ENCODE assay signal across 8 cellular contexts in the genomic region with DNA sequence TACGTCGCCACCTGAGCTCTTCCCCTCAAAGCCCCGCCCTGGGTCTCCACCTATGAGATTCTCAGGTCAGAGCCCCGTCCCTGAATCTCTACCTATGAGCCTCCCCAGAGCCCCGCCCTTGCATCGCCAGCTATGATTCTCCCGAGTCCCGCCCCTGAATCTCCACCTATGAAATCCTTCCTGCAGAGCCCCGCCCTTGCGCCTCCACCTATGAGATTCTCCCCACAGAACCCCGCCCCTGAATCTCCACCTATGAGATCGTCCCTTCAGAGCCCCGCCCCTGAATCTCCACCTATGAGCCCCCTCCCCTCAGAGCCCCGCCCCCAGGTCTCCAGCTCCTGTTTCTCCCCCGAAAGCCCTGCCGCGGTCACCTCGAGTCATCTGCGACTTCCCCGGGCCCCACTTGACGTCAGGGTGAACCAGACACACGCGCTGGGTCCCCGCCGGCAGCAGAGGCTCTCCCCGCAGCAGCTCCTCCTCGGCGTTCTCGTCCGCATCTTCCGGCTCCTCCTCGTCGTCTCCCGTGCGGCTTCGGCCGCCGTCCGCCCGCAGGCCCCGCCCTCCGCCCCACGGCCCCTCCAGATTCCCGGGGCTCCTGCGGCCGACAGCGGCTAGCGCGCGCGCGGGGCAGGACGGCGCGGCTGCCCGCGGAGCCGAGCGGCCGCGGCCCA. TPM values are rescaled to one million over a fixed set of nuclear protein-coding genes. Genes with fewer than 3 reads are reported as not detected.
A peak's percentile ranks its signal among the peaks of the same experiment; 100 is the strongest.
DNase-seq lines count a peak whose midpoint lies in the region; ATAC-seq lines count a peak whose summit lies in the region.

No MANE protein-coding gene starts in this region.

- DNase-seq in T-helper 2 cell treated with Interferon-gamma antibody and Interleukin-4, amounts not matched to agents 5 μg/mL and 100 μg/mL, for 36 hours (ENCODE audit: low spot score): peak; percentile 96
- peak; percentile 96 to 100 for DNase-seq in central memory CD8-positive, alpha-beta T cell (ENCODE audit: low spot score in 2 of 2)
- peak; percentile 97 for DNase-seq in left lobe of liver (ENCODE audit: low spot score)
- DNase-seq in stimulated activated CD4-positive, alpha-beta T cell treated with anti-CD3 and anti-CD28 coated beads, Interleukin-4, amount 100 ng/mL, for 1 hour: peak; percentile 97
- no peak for DNase-seq in NCI-H1092 treated with DMSO at 0.1 percent for 48 hours (lab: John Stamatoyannopoulos, UW)
- DNase-seq in NCI-H748 (lab: John Stamatoyannopoulos, UW; ENCODE audit: unreplicated experiment): no peak

- H3K27me3 Mint-ChIP-seq in T-helper 2 cell treated with Interferon-gamma antibody and Interleukin-4, amounts not matched to agents 5 μg/mL and 100 μg/mL, for 36 hours (ENCODE audit: low read depth): peaks cover 6% of the 10 kb centered on the region
- H3K27me3 Mint-ChIP-seq in central memory CD8-positive, alpha-beta T cell: no peaks in the 10 kb centered on the region

- peaks cover 15% of the 10 kb centered on the region for H3K36me3 Mint-ChIP-seq in T-helper 2 cell treated with Interferon-gamma antibody and Interleukin-4, amounts not matched to agents 5 μg/mL and 100 μg/mL, for 36 hours (ENCODE audit: low read depth)
- H3K36me3 Mint-ChIP-seq in central memory CD8-positive, alpha-beta T cell (ENCODE audit: insufficient read depth): peaks cover 24% of the 10 kb centered on the region

- ATAC-seq in GM18868 (IDR thresholded peaks at IDR 0.05; ENCODE audit: unreplicated experiment): peak; percentile 64
- ATAC-seq in HG03097 (IDR thresholded peaks at IDR 0.05; ENCODE audit: low FRiP score, unreplicated experiment): peak; percentile 56
- ATAC-seq in central memory CD8-positive, alpha-beta T cell (replicated peaks; ENCODE audit: extremely low read depth, poor library complexity, severe bottlenecking): peak; percentile 61
- peak; percentile 75 for ATAC-seq in left lobe of liver

- no peaks in the 10 kb centered on the region for H3K9me3 Mint-ChIP-seq in T-helper 2 cell treated with Interferon-gamma antibody and Interleukin-4, amounts not matched to agents 5 μg/mL and 100 μg/mL, for 36 hours
- H3K9me3 Mint-ChIP-seq in central memory CD8-positive, alpha-beta T cell: no peaks in the 10 kb centered on the region

- peak overlapping the region; percentile 96 for H3K27ac Mint-ChIP-seq in T-helper 2 cell treated with Interferon-gamma antibody and Interleukin-4, amounts not matched to agents 5 μg/mL and 100 μg/mL, for 36 hours
- H3K27ac Mint-ChIP-seq in central memory CD8-positive, alpha-beta T cell (ENCODE audit: low read depth): peak overlapping the region; percentile 95

- H3K4me1 Mint-ChIP-seq in T-helper 2 cell treated with Interferon-gamma antibody and Interleukin-4, amounts not matched to agents 5 μg/mL and 100 μg/mL, for 36 hours (ENCODE audit: low read depth): peaks cover 15% of the 10 kb centered on the region
- peaks cover 22% of the 10 kb centered on the region for H3K4me1 Mint-ChIP-seq in central memory CD8-positive, alpha-beta T cell

- H3K4me3 Mint-ChIP-seq in T-helper 2 cell treated with Interferon-gamma antibody and Interleukin-4, amounts not matched to agents 5 μg/mL and 100 μg/mL, for 36 hours: peak overlapping the region; percentile 88
- H3K4me3 Mint-ChIP-seq in central memory CD8-positive, alpha-beta T cell: peak overlapping the region; percentile 78

RNA-seq across cellular contexts. Expression of a gene that starts 0.4 kb away (rescaled TPM):
- total RNA-seq in left lobe of liver: 31.7 TPM

RNA-seq across cellular contexts. Expression of a gene that starts 37.0 kb away (rescaled TPM):
- total RNA-seq in left lobe of liver: 11.4 TPM

Comparison
In these comparisons a context has a peak if more than half of its experiments do, and no peak if none do; other contexts are left out.
1. DNase-seq: peak in T-helper 2 cell treated with Interferon-gamma antibody and Interleukin-4, amounts not matched to agents 5 μg/mL and 100 μg/mL, for 36 hours (single experiment), central memory CD8-positive, alpha-beta T cell (2 of 2), left lobe of liver (single experiment) and stimulated activated CD4-positive, alpha-beta T cell treated with anti-CD3 and anti-CD28 coated beads, Interleukin-4, amount 100 ng/mL, for 1 hour (single experiment); none in NCI-H1092 treated with DMSO at 0.1 percent for 48 hours (single experiment) and NCI-H748 (single experiment).
2. Peak in every context shown above with its lines, with median percentiles within 50 percentile points of each other: ATAC-seq.